In the genomic region with DNA sequence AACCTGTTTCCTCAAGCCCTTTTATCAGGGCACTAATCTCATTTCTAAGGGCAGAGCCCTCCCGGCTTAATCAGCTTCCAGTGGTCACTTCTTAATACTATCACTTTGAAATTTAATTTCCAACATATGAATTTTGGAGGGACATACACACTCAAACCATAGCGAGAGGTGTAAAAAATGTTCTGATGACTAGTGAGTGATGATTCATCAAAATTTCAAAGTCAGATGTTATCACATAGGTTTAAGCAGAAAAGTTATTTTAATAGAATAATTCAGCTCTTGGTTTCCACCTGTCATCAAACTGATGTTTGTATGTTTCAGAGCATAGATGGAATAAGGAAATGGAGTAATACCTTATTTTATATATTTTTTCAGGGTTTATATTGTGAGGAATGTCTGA, we compare ENCODE assay signal across 2 cellular contexts.
TF ChIP-seq lines count a peak whose summit lies in the region.

No MANE protein-coding gene starts in this region.

TF ChIP-seq in GM23338, 12 proteins besides CTCF, POLR2A, EP300 and RAD21 (continued from another document):
- TF ChIP-seq, protein P1, sequence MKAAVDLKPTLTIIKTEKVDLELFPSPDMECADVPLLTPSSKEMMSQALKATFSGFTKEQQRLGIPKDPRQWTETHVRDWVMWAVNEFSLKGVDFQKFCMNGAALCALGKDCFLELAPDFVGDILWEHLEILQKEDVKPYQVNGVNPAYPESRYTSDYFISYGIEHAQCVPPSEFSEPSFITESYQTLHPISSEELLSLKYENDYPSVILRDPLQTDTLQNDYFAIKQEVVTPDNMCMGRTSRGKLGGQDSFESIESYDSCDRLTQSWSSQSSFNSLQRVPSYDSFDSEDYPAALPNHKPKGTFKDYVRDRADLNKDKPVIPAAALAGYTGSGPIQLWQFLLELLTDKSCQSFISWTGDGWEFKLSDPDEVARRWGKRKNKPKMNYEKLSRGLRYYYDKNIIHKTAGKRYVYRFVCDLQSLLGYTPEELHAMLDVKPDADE (IDR thresholded peaks at IDR 0.05): no peak
- TF ChIP-seq CREB1 (CRISPR knock-in tag; IDR thresholded peaks at IDR 0.05; ENCODE audit: low read depth) (no peak), STAT1 (IDR thresholded peaks at IDR 0.05; ENCODE audit: unreplicated experiment) (no peak)

TF ChIP-seq in endothelial cell of umbilical vein, 7 proteins besides CTCF, POLR2A, EP300 and RAD21 (continued from another document):
- no peak for TF ChIP-seq GATA2 (IDR thresholded peaks at IDR 0.05; ENCODE audit: insufficient read depth, insufficient read length, low read depth, low read length)
